In genomic region chr7:94957041-94957440, GRCh38 we compare ENCODE assay signal across 1 cellular context.
TF ChIP-seq lines count a peak whose summit lies in the region.

No MANE protein-coding gene starts in this region.

TF ChIP-seq in A549, 52 proteins besides CTCF, POLR2A, EP300 and RAD21 (continued from another document):
- TF ChIP-seq ATOH8 (CRISPR knock-in tag; IDR thresholded peaks at IDR 0.05; ENCODE audit: low read depth) (no peak), HOXA7 (CRISPR knock-in tag; IDR thresholded peaks at IDR 0.05) (no peak), EHMT2 (IDR thresholded peaks at IDR 0.05; ENCODE audit: low read depth) (no peak), MYC (IDR thresholded peaks at IDR 0.05; ENCODE audit: borderline replicate concordance, low read length) (no peak), NFE2L2 (conservative IDR thresholded peaks at IDR 0.05; ENCODE audit: low read length) (no peak)
